Comparison of ENCODE assay signal across 16 cellular contexts in genomic region chr3:48826451-48826850, GRCh38.
DNase-seq lines count a peak whose midpoint lies in the region; ATAC-seq and TF ChIP-seq lines count a peak whose summit lies in the region.
"Had no signal": no experiment of that assay in that cellular context is flagged by ENCODE, and none has a peak within 500 bp of the region (broad histone marks: within the 10 kb centered on the region; RNA-seq: fewer than 3 reads in every experiment).

No MANE protein-coding gene starts in this region.

- peak; percentile 83 for DNase-seq in AG08395 (ENCODE audit: low spot score)
- peak; percentile 66 for DNase-seq in HS-27A (ENCODE audit: low read depth)
- DNase-seq in astrocyte of the spinal cord (ENCODE audit: low read depth, low spot score), result peak; percentile 86
- no peak for DNase-seq in memory B cell (ENCODE audit: low spot score in 2 of 2)
- DNase-seq in NOMO-1 treated with DMSO at 0.1 percent for 48 hours (lab: John Stamatoyannopoulos, UW; ENCODE audit: unreplicated experiment), result no peak
- DNase-seq in NCI-H524 (lab: John Stamatoyannopoulos, UW), result no peak
- DNase-seq: cerebellar nuclear complex; Kasumi-1; NCI-H2227 treated with DMSO at 0.1 percent for 48 hours; pancreas; SHP77; stimulated activated CD4-positive, alpha-beta T cell treated with anti-CD3 and anti-CD28 coated beads, Interleukin-2, amount 100 ng/mL, for 48 hours had no signal

- H3K36me3 Mint-ChIP-seq in memory B cell, result peaks cover 2% of the 10 kb centered on the region

- no peak overlapping the region for H3K4me3 ChIP-seq in astrocyte of the spinal cord (ENCODE audit: low read depth, low read length)
- H3K4me3 ChIP-seq: gastroesophageal sphincter, pancreas had no signal

- in situ Hi-C loops in astrocyte of the spinal cord (cut with HindIII; ENCODE audit: low sequenced_read_pairs), result no loop called here

- no peak for TF ChIP-seq CTCF in astrocyte of the spinal cord (IDR thresholded peaks at IDR 0.05; ENCODE audit: low read depth, low read length)

- ATAC-seq in memory B cell (ENCODE audit: low read depth) (peak; percentile 89), GM18909 (IDR thresholded peaks at IDR 0.05; ENCODE audit: poor library complexity, unreplicated experiment) (no peak), HG03460 (IDR thresholded peaks at IDR 0.05; ENCODE audit: unreplicated experiment) (no peak)
- ATAC-seq: gastroesophageal sphincter, left lobe of liver, pancreas had no signal

- peak overlapping the region; percentile 4 for H3K27ac Mint-ChIP-seq in memory B cell

- H3K27me3 Mint-ChIP-seq in memory B cell, result no peaks in the 10 kb centered on the region

- H3K4me1 Mint-ChIP-seq in memory B cell, result peaks cover 14% of the 10 kb centered on the region

- H3K9me3 Mint-ChIP-seq in memory B cell, result no peaks in the 10 kb centered on the region

- H3K4me3 Mint-ChIP-seq in memory B cell, result no peak overlapping the region

Comparison
In these comparisons a context has a peak if more than half of its experiments do, and no peak if none do; other contexts are left out.
1. DNase-seq: peak in AG08395 (single experiment), HS-27A (single experiment) and astrocyte of the spinal cord (single experiment); none in memory B cell (0 of 2), NOMO-1 treated with DMSO at 0.1 percent for 48 hours (single experiment) and NCI-H524 (0 of 2).